ENCODE assay signal across 14 cellular contexts in the genomic region with DNA sequence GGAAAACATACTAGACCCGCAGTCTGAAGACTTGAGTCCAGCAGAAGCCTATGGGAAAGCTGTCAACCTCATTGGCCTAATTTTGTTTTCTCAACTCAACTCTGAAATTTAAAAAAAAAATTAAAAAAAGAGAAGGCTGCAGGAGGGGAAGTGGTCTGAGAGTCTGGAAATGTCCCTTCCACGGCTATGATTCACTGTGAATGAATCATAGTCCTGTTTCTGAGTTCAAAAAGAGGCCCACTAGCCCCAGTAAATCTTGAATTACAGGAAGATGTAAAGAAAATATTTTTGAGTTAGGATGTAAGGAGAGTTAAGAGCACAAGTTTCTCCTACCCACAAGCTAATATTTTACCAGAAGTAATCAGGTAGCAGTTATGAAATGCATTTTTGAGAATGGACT.
DNase-seq lines count a peak whose midpoint lies in the region; ATAC-seq and TF ChIP-seq lines count a peak whose summit lies in the region.
"Had no signal": no experiment of that assay in that cellular context is flagged by ENCODE, and none has a peak within 500 bp of the region (broad histone marks: within the 10 kb centered on the region; RNA-seq: fewer than 3 reads in every experiment).

No MANE protein-coding gene starts in this region.

- peak; percentile 7 for DNase-seq in AG04450 (ENCODE audit: low read depth, low spot score)
- DNase-seq in H4 (ENCODE audit: low spot score): peak; percentile 4
- DNase-seq in RKO (ENCODE audit: low spot score): peak; percentile 1
- peak; percentile 47 for DNase-seq in hepatocyte (ENCODE audit: low spot score)
- no peak for DNase-seq in DMS79 (lab: John Stamatoyannopoulos, UW)
- DNase-seq in MG63: no peak
- no peak for DNase-seq in effector CD8-positive, alpha-beta T cell (lab: John Stamatoyannopoulos, UW)
- DNase-seq in left colon: no peak
- DNase-seq: CD4-positive, alpha-beta T cell; cortex of kidney; NCI-H1417 treated with DMSO at 0.1 percent for 48 hours; right lobe of liver; SIG-M5; stimulated activated naive CD4-positive, alpha-beta T cell had no signal

- no peak overlapping the region for H3K4me2 ChIP-seq in hepatocyte

- H3K27ac ChIP-seq in AG04450 (ENCODE audit: low read depth, low read length): no peak overlapping the region
- H3K27ac ChIP-seq in hepatocyte: peak overlapping the region; percentile 72
- H3K27ac ChIP-seq: right lobe of liver had no signal

- no peaks in the 10 kb centered on the region for H4K20me1 ChIP-seq in hepatocyte (ENCODE audit: insufficient read depth, poor library complexity, severe bottlenecking)

- H3K79me2 ChIP-seq in hepatocyte: no peaks in the 10 kb centered on the region

- no peaks in the 10 kb centered on the region for H3K9me2 ChIP-seq in hepatocyte (replicated peaks; ENCODE audit: insufficient read depth)

- peaks cover 12% of the 10 kb centered on the region for H3K4me1 ChIP-seq in hepatocyte (ENCODE audit: insufficient read depth)
- H3K4me1 ChIP-seq: right lobe of liver had no signal

- TF ChIP-seq CTCF in AG04450 (IDR thresholded peaks at IDR 0.05; ENCODE audit: low read depth, low read length): no peak
- TF ChIP-seq CTCF in hepatocyte (IDR thresholded peaks at IDR 0.05; ENCODE audit: poor library complexity): no peak

- H3K36me3 ChIP-seq in hepatocyte (replicated peaks; ENCODE audit: insufficient read depth, low read depth) (no peaks in the 10 kb centered on the region), MG63 (no peaks in the 10 kb centered on the region)
- H3K36me3 ChIP-seq: right lobe of liver had no signal

- H3K4me3 ChIP-seq in AG04450 (ENCODE audit: low read depth, low read length): no peak overlapping the region
- no peak overlapping the region for H3K4me3 ChIP-seq in hepatocyte
- H3K4me3 ChIP-seq in MG63: no peak overlapping the region
- H3K4me3 ChIP-seq: right lobe of liver had no signal

- intact Hi-C loops in left colon (cut with DNase I, micrococcal nuclease): no loop called here

- CTCF ChIA-PET in AG04450 (lab: Charles Lee): no interaction called here

- 37% methylated on average over 2 of the region's 2 CpGs for WGBS in hepatocyte (ENCODE audit: low lambda C conversion rate, missing lambda C conversion rate)

- H2AFZ ChIP-seq in hepatocyte: no peak overlapping the region

- H3K27me3 ChIP-seq in AG04450 (ENCODE audit: control insufficient read depth, insufficient read depth, low read length) (no peaks in the 10 kb centered on the region), hepatocyte (no peaks in the 10 kb centered on the region), MG63 (no peaks in the 10 kb centered on the region)
- H3K27me3 ChIP-seq: right lobe of liver had no signal

- POLR2A ChIA-PET in AG04450 (lab: Yijun Ruan, JAX): no interaction called here

- ATAC-seq in left colon: no peak
- ATAC-seq: right lobe of liver had no signal

- H3K9me3 ChIP-seq in AG04450 (ENCODE audit: control insufficient read depth, insufficient read depth, low read length) (no peaks in the 10 kb centered on the region), hepatocyte (ENCODE audit: low read depth) (no peaks in the 10 kb centered on the region), MG63 (no peaks in the 10 kb centered on the region)
- H3K9me3 ChIP-seq: right lobe of liver had no signal

Comparison
In these comparisons a context has a peak if more than half of its experiments do, and no peak if none do; other contexts are left out.
1. DNase-seq: peak in AG04450 (single experiment), H4 (single experiment), RKO (single experiment) and hepatocyte (single experiment); none in DMS79 (single experiment), MG63 (single experiment), effector CD8-positive, alpha-beta T cell (single experiment) and left colon (0 of 2).